ENCODE assay signal across 27 cellular contexts in genomic region chr4:56440983-56441382, GRCh38. TPM values are rescaled to one million over a fixed set of nuclear protein-coding genes. Genes with fewer than 3 reads are reported as not detected.
DNase-seq lines count a peak whose midpoint lies in the region; ATAC-seq and TF ChIP-seq lines count a peak whose summit lies in the region.
"Had no signal": no experiment of that assay in that cellular context is flagged by ENCODE, and none has a peak within 500 bp of the region (broad histone marks: within the 10 kb centered on the region; RNA-seq: fewer than 3 reads in every experiment).

No MANE protein-coding gene starts in this region.

- TF ChIP-seq CTCF in activated CD8-positive, alpha-beta T cell treated with anti-CD3 and anti-CD28 coated beads for 36 hours (IDR thresholded peaks at IDR 0.05), result no peak
- no peak for TF ChIP-seq CTCF in GM13977 (IDR thresholded peaks at IDR 0.05; ENCODE audit: extremely low read depth, insufficient read depth, missing control alignments)

- H3K27me3 ChIP-seq in iPS-20b (ENCODE audit: insufficient read depth, low read length), result no peaks in the 10 kb centered on the region
- H3K27me3 ChIP-seq: esophagus squamous epithelium, hepatocyte, testis had no signal

- peak; percentile 3 for DNase-seq in NCI-H82 (lab: John Stamatoyannopoulos, UW)
- no peak for DNase-seq in NCI-H82 treated with DMSO at 0.1 percent for 48 hours (lab: John Stamatoyannopoulos, UW; ENCODE audit: unreplicated experiment)
- no peak for DNase-seq in activated CD8-positive, alpha-beta T cell treated with anti-CD3 and anti-CD28 coated beads for 36 hours
- DNase-seq in GM13977 (ENCODE audit: low spot score), result no peak
- no peak for DNase-seq in MV-4-11 (lab: John Stamatoyannopoulos, UW)
- DNase-seq: activated CD8-positive, alpha-beta memory T cell treated with anti-CD3 and anti-CD28 coated beads, Interleukin-2, amount 50 U/mL, for 4 hours; CD4-positive, alpha-beta memory T cell; central memory CD4-positive, alpha-beta T cell; esophagus squamous epithelium; GM23248; immature natural killer cell; NCI-H774; Right ventricle myocardium superior; stimulated activated naive CD4-positive, alpha-beta T cell; T-helper 9 cell; testis; WERI-Rb-1 had no signal

- H3K9me3 Mint-ChIP-seq in activated CD8-positive, alpha-beta T cell treated with anti-CD3 and anti-CD28 coated beads for 36 hours, result no peaks in the 10 kb centered on the region
- H3K9me3 Mint-ChIP-seq: activated naive CD4-positive, alpha-beta T cell treated with anti-CD3 and anti-CD28 coated beads, Interleukin-2, amount 50 U/mL, for 24 hours; activated T-helper 2 cell treated with anti-CD3 and anti-CD28 coated beads, Interferon-gamma antibody, Interleukin-2, Interleukin-4, amounts not matched to agents 10 μg/mL and 5 μg/mL and 100 μg/mL, durations not matched to agents 14 hours and 24 hours and 36 hours; dendritic cell treated with granulocyte-macrophage colony-stimulating factor and Interleukin-4, amounts not matched to agents 40 ng/mL and 50 ng/mL, for 4 days; immature natural killer cell; memory B cell had no signal

- no peak overlapping the region for H3K27ac Mint-ChIP-seq in activated CD8-positive, alpha-beta T cell treated with anti-CD3 and anti-CD28 coated beads for 36 hours
- H3K27ac Mint-ChIP-seq: activated naive CD4-positive, alpha-beta T cell treated with anti-CD3 and anti-CD28 coated beads, Interleukin-2, amount 50 U/mL, for 24 hours; activated T-helper 2 cell treated with anti-CD3 and anti-CD28 coated beads, Interferon-gamma antibody, Interleukin-2, Interleukin-4, amounts not matched to agents 10 μg/mL and 5 μg/mL and 100 μg/mL, durations not matched to agents 14 hours and 24 hours and 36 hours; dendritic cell treated with granulocyte-macrophage colony-stimulating factor and Interleukin-4, amounts not matched to agents 40 ng/mL and 50 ng/mL, for 4 days; immature natural killer cell had no signal

- H3K9me3 ChIP-seq in KOPT-K1 (ENCODE audit: insufficient read depth, low read length, poor library complexity, severe bottlenecking) (no peaks in the 10 kb centered on the region), iPS-20b (ENCODE audit: insufficient read depth, low read depth, low read length) (no peaks in the 10 kb centered on the region)
- H3K9me3 ChIP-seq: esophagus squamous epithelium, prostate gland, testis had no signal

- intact Hi-C loops in activated CD8-positive, alpha-beta T cell treated with anti-CD3 and anti-CD28 coated beads for 36 hours (cut with micrococcal nuclease), result no loop called here

- no peak for ATAC-seq in activated CD8-positive, alpha-beta T cell treated with anti-CD3 and anti-CD28 coated beads for 36 hours
- no peak for ATAC-seq in GM21576 (IDR thresholded peaks at IDR 0.05; ENCODE audit: unreplicated experiment)

- H3K9ac ChIP-seq in iPS-20b (ENCODE audit: low read depth, low read length), result peak overlapping the region; percentile 0; the same call in 1 of the 2 replicates
- H3K9ac ChIP-seq: GM23248 had no signal

- CTCF ChIA-PET in activated CD8-positive, alpha-beta T cell treated with anti-CD3 and anti-CD28 coated beads for 36 hours (lab: Charles Lee), result interaction anchor here (1.6 kb wide), 1 partner anchor 11 kb away, joined by 3 read pairs; no protein-coding TSS in a partner anchor

- POLR2A ChIA-PET in activated CD8-positive, alpha-beta T cell treated with anti-CD3 and anti-CD28 coated beads for 36 hours (lab: Charles Lee), result interaction anchor here (1.5 to 6.0 kb wide), 2 partner anchors 18 to 27 kb away, joined by 4 to 56 read pairs; no protein-coding TSS in a partner anchor

- H3K27ac ChIP-seq in KOPT-K1 (ENCODE audit: low read depth, low read length, poor library complexity, severe bottlenecking) (peak overlapping the region; percentile 16), iPS-20b (ENCODE audit: low read length) (no peak overlapping the region)
- H3K27ac ChIP-seq: 22Rv1, esophagus squamous epithelium, GM23248, hepatocyte, prostate gland, testis, WERI-Rb-1 had no signal

- H3K36me3 ChIP-seq in KOPT-K1 (ENCODE audit: insufficient read depth, low read length), result peaks cover 73% of the 10 kb centered on the region
- peaks cover 71% of the 10 kb centered on the region for H3K36me3 ChIP-seq in iPS-20b (ENCODE audit: insufficient read depth, low read depth, low read length)

- peaks cover 61% of the 10 kb centered on the region for H3K4me1 Mint-ChIP-seq in activated CD8-positive, alpha-beta T cell treated with anti-CD3 and anti-CD28 coated beads for 36 hours (ENCODE audit: low read depth)

- peaks cover 70% of the 10 kb centered on the region for H3K36me3 Mint-ChIP-seq in activated CD8-positive, alpha-beta T cell treated with anti-CD3 and anti-CD28 coated beads for 36 hours (ENCODE audit: low read depth)

- no peaks in the 10 kb centered on the region for H3K27me3 Mint-ChIP-seq in activated CD8-positive, alpha-beta T cell treated with anti-CD3 and anti-CD28 coated beads for 36 hours
- H3K27me3 Mint-ChIP-seq: activated naive CD4-positive, alpha-beta T cell treated with anti-CD3 and anti-CD28 coated beads, Interleukin-2, amount 50 U/mL, for 24 hours; dendritic cell treated with granulocyte-macrophage colony-stimulating factor and Interleukin-4, amounts not matched to agents 40 ng/mL and 50 ng/mL, for 4 days; memory B cell had no signal

- H3K4me1 ChIP-seq in iPS-20b (ENCODE audit: insufficient read depth, low read length), result peaks cover 11% of the 10 kb centered on the region; the same call in 1 of the 2 replicates
- H3K4me1 ChIP-seq: prostate gland, testis had no signal

- H3K4me3 Mint-ChIP-seq in activated CD8-positive, alpha-beta T cell treated with anti-CD3 and anti-CD28 coated beads for 36 hours, result peak overlapping the region; percentile 50
- H3K4me3 Mint-ChIP-seq: CD4-positive, alpha-beta memory T cell; dendritic cell treated with granulocyte-macrophage colony-stimulating factor and Interleukin-4, amounts not matched to agents 40 ng/mL and 50 ng/mL, for 4 days; immature natural killer cell; memory B cell had no signal

- peak overlapping the region; percentile 53; the same call in 1 of the 2 replicates for H3K4me3 ChIP-seq in iPS-20b (ENCODE audit: low read length)
- H3K4me3 ChIP-seq: esophagus squamous epithelium, GM23248, hepatocyte, prostate gland, testis had no signal

- in situ Hi-C loops in GM13977 (cut with MboI; ENCODE audit: low pct_unique_long_range_greater_than_20kb, low sequenced_read_pairs, unreplicated experiment), result no loop called here

RNA-seq across cellular contexts. Expression of gene PAICS, which starts 4.9 kb away (rescaled TPM):
- 100 to 1,000 TPM; 436 to 437 TPM for total RNA-seq in activated CD8-positive, alpha-beta T cell treated with anti-CD3 and anti-CD28 coated beads for 36 hours

RNA-seq across cellular contexts. Expression of gene PPAT, which starts 5.6 kb away (rescaled TPM):
- total RNA-seq in activated CD8-positive, alpha-beta T cell treated with anti-CD3 and anti-CD28 coated beads for 36 hours, result 10 to 100 TPM; 44.1 to 46.9 TPM

RNA-seq across cellular contexts. Expression of gene SRP72, which starts 26.4 kb away (rescaled TPM):
- total RNA-seq in activated CD8-positive, alpha-beta T cell treated with anti-CD3 and anti-CD28 coated beads for 36 hours, result 100 to 1,000 TPM; 165 to 176 TPM

RNA-seq across cellular contexts. Expression of gene AASDH, which starts 53.7 kb away (rescaled TPM):
- total RNA-seq in activated CD8-positive, alpha-beta T cell treated with anti-CD3 and anti-CD28 coated beads for 36 hours, result 10 to 100 TPM; 14.5 to 14.7 TPM
